Comparison of ENCODE assay signal across 8 cellular contexts in genomic region chr2:216115224-216115582, GRCh38. TPM values are rescaled to one million over a fixed set of nuclear protein-coding genes. Genes with fewer than 3 reads are reported as not detected.
A peak's percentile ranks its signal among the peaks of the same experiment; 100 is the strongest.
DNase-seq lines count a peak whose midpoint lies in the region.

No MANE protein-coding gene starts in this region.

- H3K36me3 Mint-ChIP-seq in activated CD4-positive, alpha-beta T cell treated with anti-CD3 and anti-CD28 coated beads, Interleukin-2, amount 10 ng/mL, durations not matched to agents 7 days and 5 days (ENCODE audit: low read depth), result peaks cover 95% of the 10 kb centered on the region
- peaks cover 91% of the 10 kb centered on the region for H3K36me3 Mint-ChIP-seq in dendritic cell treated with granulocyte-macrophage colony-stimulating factor and Interleukin-4, amounts not matched to agents 40 ng/mL and 50 ng/mL, for 4 days (ENCODE audit: low read depth)

- POLR2A ChIA-PET in activated CD4-positive, alpha-beta T cell treated with anti-CD3 and anti-CD28 coated beads, Interleukin-2, amount 10 ng/mL, durations not matched to agents 7 days and 5 days (lab: Charles Lee), result interaction anchor here (0.6 kb wide), 2 partner anchors 10 to 16 kb away, joined by 3 read pairs; no protein-coding TSS in a partner anchor

- peak overlapping the region; percentile 90 for H3K27ac Mint-ChIP-seq in activated CD4-positive, alpha-beta T cell treated with anti-CD3 and anti-CD28 coated beads, Interleukin-2, amount 10 ng/mL, durations not matched to agents 7 days and 5 days
- peak overlapping the region; percentile 100 for H3K27ac Mint-ChIP-seq in dendritic cell treated with granulocyte-macrophage colony-stimulating factor and Interleukin-4, amounts not matched to agents 40 ng/mL and 50 ng/mL, for 4 days

- peak overlapping the region; percentile 12 for H3K9ac ChIP-seq in NT2/D1 (ENCODE audit: insufficient read length, low read depth)
- H3K9ac ChIP-seq in mucosa of rectum (ENCODE audit: low read depth in 1 of 2, low read length in 2 of 2), result peak overlapping the region; percentile 63 to 66

- H3K36me3 ChIP-seq in NT2/D1 (ENCODE audit: insufficient read depth, insufficient read length, low read length) (peaks cover 96% of the 10 kb centered on the region), mucosa of rectum (ENCODE audit: control insufficient read depth in 2 of 2, insufficient read depth in 2 of 2, low read length in 2 of 2) (peaks cover 65 to 76% of the 10 kb centered on the region in 2 donors)

- H3K4me1 ChIP-seq in NT2/D1 (ENCODE audit: insufficient read depth, insufficient read length) (no peaks in the 10 kb centered on the region), mucosa of rectum (ENCODE audit: control insufficient read depth in 2 of 2, insufficient read depth in 2 of 2, low read length in 2 of 2) (peaks cover 14 to 16% of the 10 kb centered on the region in 2 donors)

- peak overlapping the region; percentile 81 to 82 for H3K27ac ChIP-seq in mucosa of rectum (ENCODE audit: low read depth in 2 of 2, low read length in 2 of 2)

- H3K27me3 Mint-ChIP-seq in activated CD4-positive, alpha-beta T cell treated with anti-CD3 and anti-CD28 coated beads, Interleukin-2, amount 10 ng/mL, durations not matched to agents 7 days and 5 days, result no peaks in the 10 kb centered on the region
- no peaks in the 10 kb centered on the region for H3K27me3 Mint-ChIP-seq in dendritic cell treated with granulocyte-macrophage colony-stimulating factor and Interleukin-4, amounts not matched to agents 40 ng/mL and 50 ng/mL, for 4 days

- intact Hi-C loops in dendritic cell treated with granulocyte-macrophage colony-stimulating factor and Interleukin-4, amounts not matched to agents 40 ng/mL and 50 ng/mL, for 4 days (cut with micrococcal nuclease), result no loop called here

- H3K27me3 ChIP-seq in NT2/D1 (ENCODE audit: insufficient read depth, insufficient read length), result no peaks in the 10 kb centered on the region
- H3K27me3 ChIP-seq in mucosa of rectum (ENCODE audit: control insufficient read depth in 2 of 2, insufficient read depth in 2 of 2, low read length in 2 of 2), result no peaks in the 10 kb centered on the region

- H3K9me3 ChIP-seq in NT2/D1 (ENCODE audit: insufficient read depth, low read length) (no peaks in the 10 kb centered on the region), mucosa of rectum (ENCODE audit: control insufficient read depth in 2 of 2, low read length in 2 of 2) (no peaks in the 10 kb centered on the region)

- peak overlapping the region; percentile 84 for H3K4me3 Mint-ChIP-seq in activated CD4-positive, alpha-beta T cell treated with anti-CD3 and anti-CD28 coated beads, Interleukin-2, amount 10 ng/mL, durations not matched to agents 7 days and 5 days
- H3K4me3 Mint-ChIP-seq in dendritic cell treated with granulocyte-macrophage colony-stimulating factor and Interleukin-4, amounts not matched to agents 40 ng/mL and 50 ng/mL, for 4 days, result peak overlapping the region; percentile 82

- no peak for DNase-seq in activated CD4-positive, alpha-beta T cell treated with anti-CD3 and anti-CD28 coated beads, Interleukin-2, amount 10 ng/mL, durations not matched to agents 7 days and 5 days
- no peak for DNase-seq in activated CD4-positive, alpha-beta T cell treated with anti-CD3 and anti-CD28 coated beads for 4 hours
- DNase-seq in NT2/D1 (ENCODE audit: low read depth, low spot score) (no peak), HT-29 (ENCODE audit: low spot score) (no peak), NCI-H128 (lab: John Stamatoyannopoulos, UW; ENCODE audit: unreplicated experiment) (no peak), foreskin melanocyte (no peak)

- H3K4me3 ChIP-seq in NT2/D1 (ENCODE audit: insufficient read length, low read depth), result peak overlapping the region; percentile 10
- H3K4me3 ChIP-seq in mucosa of rectum (ENCODE audit: low read length in 2 of 2), result peak overlapping the region; percentile 75 to 86

- CTCF ChIA-PET in activated CD4-positive, alpha-beta T cell treated with anti-CD3 and anti-CD28 coated beads, Interleukin-2, amount 10 ng/mL, durations not matched to agents 7 days and 5 days (lab: Charles Lee), result interaction anchor here (1.3 kb wide), 1 partner anchor 27 kb away, joined by 4 read pairs; no protein-coding TSS in a partner anchor

- no peaks in the 10 kb centered on the region for H3K9me3 Mint-ChIP-seq in activated CD4-positive, alpha-beta T cell treated with anti-CD3 and anti-CD28 coated beads, Interleukin-2, amount 10 ng/mL, durations not matched to agents 7 days and 5 days
- no peaks in the 10 kb centered on the region for H3K9me3 Mint-ChIP-seq in dendritic cell treated with granulocyte-macrophage colony-stimulating factor and Interleukin-4, amounts not matched to agents 40 ng/mL and 50 ng/mL, for 4 days

- peaks cover 97% of the 10 kb centered on the region for H3K4me1 Mint-ChIP-seq in activated CD4-positive, alpha-beta T cell treated with anti-CD3 and anti-CD28 coated beads, Interleukin-2, amount 10 ng/mL, durations not matched to agents 7 days and 5 days
- H3K4me1 Mint-ChIP-seq in dendritic cell treated with granulocyte-macrophage colony-stimulating factor and Interleukin-4, amounts not matched to agents 40 ng/mL and 50 ng/mL, for 4 days (ENCODE audit: low read depth), result peaks cover 84% of the 10 kb centered on the region

RNA-seq across cellular contexts. Expression of gene XRCC5, which starts 6.1 kb away (rescaled TPM):
- 100 to 1,000 TPM; 292 to 331 TPM for total RNA-seq in activated CD4-positive, alpha-beta T cell treated with anti-CD3 and anti-CD28 coated beads, Interleukin-2, amount 10 ng/mL, durations not matched to agents 7 days and 5 days
- total RNA-seq in HT-29 (2014; rRNA removed; shearing (Covaris generic)), result 142 and 160 TPM in 2 replicates

RNA-seq across cellular contexts. Expression of gene TMEM169, which starts 33.5 kb away (rescaled TPM):
- 1 to 10 TPM; 2.6 to 3.0 TPM for total RNA-seq in activated CD4-positive, alpha-beta T cell treated with anti-CD3 and anti-CD28 coated beads, Interleukin-2, amount 10 ng/mL, durations not matched to agents 7 days and 5 days
- total RNA-seq in HT-29 (2014; rRNA removed; shearing (Covaris generic)), result 0.08 and 0.53 TPM in 2 replicates

RNA-seq across cellular contexts. Expression of gene PECR, which starts 33.6 kb away (rescaled TPM):
- 10 to 100 TPM; 29.6 to 31.5 TPM for total RNA-seq in activated CD4-positive, alpha-beta T cell treated with anti-CD3 and anti-CD28 coated beads, Interleukin-2, amount 10 ng/mL, durations not matched to agents 7 days and 5 days
- 15.6 and 26.5 TPM in 2 replicates for total RNA-seq in HT-29 (2014; rRNA removed; shearing (Covaris generic))
